27 cellular contexts compared by ENCODE assay signal in the genomic region with DNA sequence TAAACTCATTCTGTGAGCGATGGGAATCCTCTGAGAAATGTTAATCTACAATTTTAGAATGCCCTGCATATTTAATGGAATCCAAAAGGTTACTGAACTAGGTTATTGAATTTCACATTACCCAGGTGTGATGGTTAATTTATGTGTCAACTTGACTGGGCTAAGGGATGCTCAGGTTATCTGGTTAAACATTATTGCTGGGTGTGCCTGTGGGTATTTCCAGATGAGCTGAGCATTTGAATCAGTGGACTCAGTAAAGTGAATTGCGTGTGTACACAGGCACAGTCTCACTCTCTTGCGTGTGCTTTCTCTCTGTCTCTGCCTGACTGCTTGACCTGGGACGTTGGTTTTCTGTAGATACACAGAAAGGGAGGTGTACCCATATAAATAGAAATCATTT. TPM values are rescaled to one million over a fixed set of nuclear protein-coding genes. Genes with fewer than 3 reads are reported as not detected.
DNase-seq lines count a peak whose midpoint lies in the region; ATAC-seq and TF ChIP-seq lines count a peak whose summit lies in the region.
"Had no signal": no experiment of that assay in that cellular context is flagged by ENCODE, and none has a peak within 500 bp of the region (broad histone marks: within the 10 kb centered on the region; RNA-seq: fewer than 3 reads in every experiment).

No MANE protein-coding gene starts in this region.

- H3K27ac Mint-ChIP-seq in natural killer cell = no peak overlapping the region
- no peak overlapping the region for H3K27ac Mint-ChIP-seq in HFFc6
- no peak overlapping the region for H3K27ac Mint-ChIP-seq in H9

- no peaks in the 10 kb centered on the region for H3K4me1 Mint-ChIP-seq in natural killer cell
- no peaks in the 10 kb centered on the region for H3K4me1 Mint-ChIP-seq in HFFc6 (ENCODE audit: low read depth)
- H3K4me1 Mint-ChIP-seq in H9 = peaks cover 33 to 37% of the 10 kb centered on the region in 2 experiments

- no peak overlapping the region for H2BK20ac ChIP-seq in H9 (ENCODE audit: low read depth, low read length, poor library complexity, severe bottlenecking)

- H3K27me3 ChIP-seq in H9 (ENCODE audit: insufficient read depth, low read length) = no peaks in the 10 kb centered on the region
- H3K27me3 ChIP-seq: BE2C, SJSA1 had no signal

- H2BK15ac ChIP-seq in H9 (ENCODE audit: low read depth, low read length) = no peak overlapping the region

- peaks cover 5 to 6% of the 10 kb centered on the region in 2 donors for H3K27me3 Mint-ChIP-seq in natural killer cell (ENCODE audit: low read depth in 2 of 2)
- no peaks in the 10 kb centered on the region; the same call in 1 of the 2 replicates for H3K27me3 Mint-ChIP-seq in HFFc6 (ENCODE audit: insufficient read depth)
- no peaks in the 10 kb centered on the region for H3K27me3 Mint-ChIP-seq in H9 (ENCODE audit: low read depth)

- H2BK12ac ChIP-seq in H9 (ENCODE audit: insufficient read length, low read depth, low read length) = no peak overlapping the region

- no peak overlapping the region for H2BK120ac ChIP-seq in H9 (ENCODE audit: low read depth, low read length, poor library complexity, severe bottlenecking)

- peaks cover 10% of the 10 kb centered on the region; the same call in 1 of the 2 replicates for H3K4me1 ChIP-seq in H9 (ENCODE audit: insufficient read depth, low read length)
- H3K4me1 ChIP-seq: SJSA1 had no signal

- WGBS in H9 (ENCODE audit: extremely low coverage, insufficient read length, low lambda C conversion rate) = no CpG with 5 or more reads among the region's 4 CpGs

- intact Hi-C loops in natural killer cell (cut with micrococcal nuclease) = no loop called here

- H3K14ac ChIP-seq in H9 (ENCODE audit: insufficient read depth, low read length) = no peak overlapping the region

- ATAC-seq in GM18907 (IDR thresholded peaks at IDR 0.05; ENCODE audit: unreplicated experiment) (peak; percentile 77), HG03457 (IDR thresholded peaks at IDR 0.05; ENCODE audit: unreplicated experiment) (peak; percentile 56), natural killer cell (no peak), GM19467 (IDR thresholded peaks at IDR 0.05; ENCODE audit: unreplicated experiment) (no peak)
- ATAC-seq: HCT116 had no signal

- no peak overlapping the region for H4K8ac ChIP-seq in H9 (replicated peaks; ENCODE audit: insufficient read length, low read depth, low read length)

- no peak overlapping the region for H3K27ac ChIP-seq in H9 (ENCODE audit: insufficient read length, low read depth, low read length)
- H3K27ac ChIP-seq: KMS-11, SJSA1 had no signal

- H3K23me2 ChIP-seq in H9 (ENCODE audit: insufficient read length, low read depth, low read length, poor library complexity, severe bottlenecking) = no peaks in the 10 kb centered on the region

- DNase-seq in kidney tubule cell (ENCODE audit: low spot score) (peak; percentile 71), renal cortical epithelial cell (ENCODE audit: low read depth) (peak; percentile 18), natural killer cell (no peak), HFFc6 (no peak), H9 (no peak)
- DNase-seq: 8988T, ACHN, BE2C, DMS153, DND-41, IMR-90, NCI-H1048, NCI-H1417, NCI-H1694 treated with DMSO at 0.1 percent for 48 hours, NCI-H2081 treated with DMSO at 0.1 percent for 48 hours, NCI-H2171, NCI-H226, NCI-H510A, NCI-H69, Right ventricle myocardium superior, RPMI8226 had no signal

- H3K18ac ChIP-seq in H9 (ENCODE audit: insufficient read length, low read depth, low read length) = no peak overlapping the region

- H3K9me3 ChIP-seq in H9 (ENCODE audit: control insufficient read depth, low read depth, low read length) = no peaks in the 10 kb centered on the region
- H3K9me3 ChIP-seq: BE2C, SJSA1 had no signal

- H3K4me3 Mint-ChIP-seq in natural killer cell = no peak overlapping the region
- H3K4me3 Mint-ChIP-seq in HFFc6 = no peak overlapping the region
- no peak overlapping the region for H3K4me3 Mint-ChIP-seq in H9

- no peak overlapping the region for H2BK5ac ChIP-seq in H9 (ENCODE audit: insufficient read length, low read length)

- H3K9ac ChIP-seq in H9 (ENCODE audit: extremely low read depth, insufficient read length, low read length) = no peak overlapping the region
- H3K9ac ChIP-seq: KMS-11 had no signal

- H3K4ac ChIP-seq in H9 (ENCODE audit: low read depth, low read length) = no peak overlapping the region

- TF ChIP-seq CTCF in natural killer cell (IDR thresholded peaks at IDR 0.05) (no peak), HFFc6 (IDR thresholded peaks at IDR 0.05) (no peak), H9 (conservative IDR thresholded peaks at IDR 0.05) (no peak)

- no peak overlapping the region for H4K5ac ChIP-seq in H9 (ENCODE audit: insufficient read length, low read depth, low read length)

- no peaks in the 10 kb centered on the region for H3K79me1 ChIP-seq in H9 (ENCODE audit: insufficient read depth, low read depth, low read length, poor library complexity, severe bottlenecking)

- H3K79me2 ChIP-seq in H9 (ENCODE audit: insufficient read depth, low read length) = no peaks in the 10 kb centered on the region

- H3K9me3 Mint-ChIP-seq in natural killer cell (no peaks in the 10 kb centered on the region), HFFc6 (no peaks in the 10 kb centered on the region), H9 (no peaks in the 10 kb centered on the region)

- no peaks in the 10 kb centered on the region for H4K20me1 ChIP-seq in H9 (ENCODE audit: control insufficient read depth, insufficient read depth, insufficient read length)

- H3K56ac ChIP-seq in H9 (ENCODE audit: insufficient read length, low read depth, low read length) = no peak overlapping the region

- H3K4me2 ChIP-seq in H9 (ENCODE audit: insufficient read depth, insufficient read length, low read length) = no peak overlapping the region
- H3K4me2 ChIP-seq: KMS-11 had no signal

- no peaks in the 10 kb centered on the region for H3K36me3 Mint-ChIP-seq in natural killer cell
- no peaks in the 10 kb centered on the region for H3K36me3 Mint-ChIP-seq in HFFc6 (ENCODE audit: low read depth)
- no peaks in the 10 kb centered on the region for H3K36me3 Mint-ChIP-seq in H9 (ENCODE audit: insufficient read depth in 1 of 3, low read depth in 3 of 3)

- no peak overlapping the region for H3T11ph ChIP-seq in H9 (ENCODE audit: low read length)

- no peak overlapping the region for H4K91ac ChIP-seq in H9 (ENCODE audit: insufficient read length, low read depth, low read length)

- no peak overlapping the region for H2AFZ ChIP-seq in H9 (ENCODE audit: low read length)

- H3K23ac ChIP-seq in H9 (ENCODE audit: insufficient read length, low read depth, low read length) = no peak overlapping the region

- no peak overlapping the region for H2AK5ac ChIP-seq in H9 (ENCODE audit: insufficient read length, low read length)

RNA-seq across cellular contexts. Expression of a gene that starts 21.7 kb away (rescaled TPM):
- total RNA-seq in renal cortical epithelial cell (1.3 and 2.6 TPM in 2 replicates), natural killer cell (under 1 TPM in 1 of 3 donors, not detected in 2; 0.80 TPM), H9 (2021) (0.83 and 0.90 TPM in 2 replicates)
- 1 to 10 TPM in 4 of 6 experiments, under 1 TPM in 2; 0.94 to 2.5 (median 1.4) TPM for total RNA-seq in HFFc6 (2021; fragmentation: NEBNext Ultra II Directional; extraction: Animal tissue kit (Norgen Biotek cat#: 25700))

Comparison
In these comparisons a context has a peak if more than half of its experiments do, and no peak if none do; other contexts are left out.
1. ATAC-seq: peak in GM18907 (single experiment) and HG03457 (single experiment); none in natural killer cell (0 of 3) and GM19467 (single experiment).
2. DNase-seq: peak in kidney tubule cell (single experiment) and renal cortical epithelial cell (single experiment); none in natural killer cell (single experiment), HFFc6 (single experiment) and H9 (single experiment).